8 cellular contexts compared by ENCODE assay signal in genomic region chr11:67420147-67420645, GRCh38. TPM values are rescaled to one million over a fixed set of nuclear protein-coding genes. Genes with fewer than 3 reads are reported as not detected.
DNase-seq lines count a peak whose midpoint lies in the region; ATAC-seq and TF ChIP-seq lines count a peak whose summit lies in the region.

No MANE protein-coding gene starts in this region.

- no peaks in the 10 kb centered on the region for H3K9me3 Mint-ChIP-seq in CD4-positive, CD25-positive, alpha-beta regulatory T cell
- no peaks in the 10 kb centered on the region for H3K9me3 Mint-ChIP-seq in effector memory CD8-positive, alpha-beta T cell

- H3K4me1 Mint-ChIP-seq in CD4-positive, CD25-positive, alpha-beta regulatory T cell, result peaks cover 4 to 68% (median 26%) of the 10 kb centered on the region in 4 donors
- peaks cover 45 to 53% of the 10 kb centered on the region in 2 donors for H3K4me1 Mint-ChIP-seq in effector memory CD8-positive, alpha-beta T cell (ENCODE audit: low read depth in 2 of 2)

- no peak overlapping the region for H2AFZ ChIP-seq in OCI-LY3 (ENCODE audit: low read depth, low read length)

- no peak for DNase-seq in CD4-positive, CD25-positive, alpha-beta regulatory T cell
- DNase-seq in effector memory CD8-positive, alpha-beta T cell, result no peak
- DNase-seq in HuH-7 (ENCODE audit: low spot score) (no peak), activated gamma-delta T cell (lab: John Stamatoyannopoulos, UW) (no peak)
- no peak for DNase-seq in NK-92 treated with Interleukin-12 subunit alpha and Interleukin-12 subunit beta, amount 100 ng/mL, for 24 hours (lab: John Stamatoyannopoulos, UW)
- DNase-seq in stimulated activated CD4-positive, alpha-beta T cell treated with anti-CD3 and anti-CD28 coated beads, Interleukin-2, amount 100 ng/mL, for 48 hours, result no peak

- peak overlapping the region; percentile 37 for H3K4me3 ChIP-seq in CD4-positive, CD25-positive, alpha-beta regulatory T cell (ENCODE audit: low read depth, low read length)
- peak overlapping the region; percentile 78 for H3K4me3 ChIP-seq in OCI-LY3 (ENCODE audit: low read length)
- peak overlapping the region; percentile 64 to 83 for H3K4me3 ChIP-seq in neutrophil (ENCODE audit: low read depth in 1 of 2, low read length in 1 of 2)

- H4K20me1 ChIP-seq in OCI-LY3 (ENCODE audit: insufficient read depth, low read length), result no peaks in the 10 kb centered on the region

- H3K9ac ChIP-seq in OCI-LY3 (ENCODE audit: low read length), result peak overlapping the region; percentile 54

- no peaks in the 10 kb centered on the region for H3K9me3 ChIP-seq in CD4-positive, CD25-positive, alpha-beta regulatory T cell (ENCODE audit: control insufficient read depth in 2 of 2, low read length in 2 of 2)
- no peaks in the 10 kb centered on the region for H3K9me3 ChIP-seq in OCI-LY3 (ENCODE audit: insufficient read depth, low read length)
- H3K9me3 ChIP-seq in neutrophil, result no peaks in the 10 kb centered on the region

- peaks cover 63% of the 10 kb centered on the region for H3K4me1 ChIP-seq in CD4-positive, CD25-positive, alpha-beta regulatory T cell (ENCODE audit: control insufficient read depth, insufficient read depth, low read length, poor library complexity, severe bottlenecking)
- H3K4me1 ChIP-seq in OCI-LY3 (ENCODE audit: low read length) (peaks cover 22% of the 10 kb centered on the region), neutrophil (ENCODE audit: control insufficient read depth in 1 of 2, insufficient read depth in 1 of 2, low read depth in 1 of 2, low read length in 1 of 2) (peaks cover 24 to 44% of the 10 kb centered on the region in 2 experiments)

- H3K36me3 ChIP-seq in CD4-positive, CD25-positive, alpha-beta regulatory T cell (ENCODE audit: control insufficient read depth, insufficient read depth, low read length), result no peaks in the 10 kb centered on the region
- no peaks in the 10 kb centered on the region for H3K36me3 ChIP-seq in OCI-LY3 (replicated peaks; ENCODE audit: low read depth, low read length)
- no peaks in the 10 kb centered on the region for H3K36me3 ChIP-seq in neutrophil

- ATAC-seq in CD4-positive, CD25-positive, alpha-beta regulatory T cell (ENCODE audit: low read depth in 2 of 2), result no peak
- no peak for ATAC-seq in effector memory CD8-positive, alpha-beta T cell (replicated peaks)

- H3K36me3 Mint-ChIP-seq in CD4-positive, CD25-positive, alpha-beta regulatory T cell, result no peaks in the 10 kb centered on the region
- peaks cover 17% of the 10 kb centered on the region for H3K36me3 Mint-ChIP-seq in effector memory CD8-positive, alpha-beta T cell (ENCODE audit: insufficient read depth)

- no peak for TF ChIP-seq CTCF in OCI-LY3 (IDR thresholded peaks at IDR 0.05; ENCODE audit: low read depth, low read length)
- no peak for TF ChIP-seq CTCF in neutrophil (IDR thresholded peaks at IDR 0.05)

- H3K79me2 ChIP-seq in OCI-LY3 (ENCODE audit: low read length), result no peaks in the 10 kb centered on the region

- H3K4me2 ChIP-seq in OCI-LY3 (ENCODE audit: low read length), result peak overlapping the region; percentile 70

- peak overlapping the region; percentile 79 for H3K27ac ChIP-seq in CD4-positive, CD25-positive, alpha-beta regulatory T cell (ENCODE audit: insufficient read depth, low read length, poor library complexity, severe bottlenecking)
- H3K27ac ChIP-seq in OCI-LY3 (ENCODE audit: low read length), result no peak overlapping the region
- peak overlapping the region; percentile 82 for H3K27ac ChIP-seq in neutrophil

- peak overlapping the region; percentile 60 to 93 (median 74) for H3K27ac Mint-ChIP-seq in CD4-positive, CD25-positive, alpha-beta regulatory T cell
- peak overlapping the region; percentile 79 to 89 for H3K27ac Mint-ChIP-seq in effector memory CD8-positive, alpha-beta T cell

- peak overlapping the region; percentile 85 to 93 (median 88) for H3K4me3 Mint-ChIP-seq in CD4-positive, CD25-positive, alpha-beta regulatory T cell
- H3K4me3 Mint-ChIP-seq in effector memory CD8-positive, alpha-beta T cell, result peak overlapping the region; percentile 72 to 82

- no peaks in the 10 kb centered on the region for H3K27me3 Mint-ChIP-seq in CD4-positive, CD25-positive, alpha-beta regulatory T cell
- no peaks in the 10 kb centered on the region for H3K27me3 Mint-ChIP-seq in effector memory CD8-positive, alpha-beta T cell

- no peaks in the 10 kb centered on the region for H3K27me3 ChIP-seq in CD4-positive, CD25-positive, alpha-beta regulatory T cell (ENCODE audit: control insufficient read depth, insufficient read depth, low read length)
- H3K27me3 ChIP-seq in OCI-LY3 (ENCODE audit: low read depth, low read length), result peaks cover 30% of the 10 kb centered on the region
- H3K27me3 ChIP-seq in neutrophil, result peaks cover 50% of the 10 kb centered on the region

RNA-seq across cellular contexts. Expression of gene CARNS1, which starts 4.7 kb away (rescaled TPM):
- 7.8 TPM for total RNA-seq in CD4-positive, CD25-positive, alpha-beta regulatory T cell
- polyA plus RNA-seq in CD4-positive, CD25-positive, alpha-beta regulatory T cell, result 1 to 10 TPM in 2 of 4 donors, under 1 TPM in 2; 0.63 to 2.3 (median 1.1) TPM

RNA-seq across cellular contexts. Expression of gene RPS6KB2, which starts 8.1 kb away (rescaled TPM):
- 66.0 TPM for total RNA-seq in CD4-positive, CD25-positive, alpha-beta regulatory T cell
- 10 to 100 TPM; 44.4 to 61.5 (median 50.3) TPM for polyA plus RNA-seq in CD4-positive, CD25-positive, alpha-beta regulatory T cell

RNA-seq across cellular contexts. Expression of gene TBC1D10C, which starts 16.3 kb away (rescaled TPM):
- 312 TPM for total RNA-seq in CD4-positive, CD25-positive, alpha-beta regulatory T cell
- 100 to 1,000 TPM; 328 to 504 (median 378) TPM for polyA plus RNA-seq in CD4-positive, CD25-positive, alpha-beta regulatory T cell

RNA-seq across cellular contexts. Expression of gene PTPRCAP, which starts 17.3 kb away (rescaled TPM):
- 291 TPM for total RNA-seq in CD4-positive, CD25-positive, alpha-beta regulatory T cell
- 1,000 to 10,000 TPM in 1 of 4 donors, 100 to 1,000 TPM in 3; 829 to 1,084 (median 978) TPM for polyA plus RNA-seq in CD4-positive, CD25-positive, alpha-beta regulatory T cell

RNA-seq across cellular contexts. Expression of gene PPP1CA, which starts 18.5 kb away (rescaled TPM):
- 160 TPM for total RNA-seq in CD4-positive, CD25-positive, alpha-beta regulatory T cell
- 100 to 1,000 TPM; 547 to 762 (median 622) TPM for polyA plus RNA-seq in CD4-positive, CD25-positive, alpha-beta regulatory T cell
